Comparison of ENCODE assay signal across 1 cellular context in the genomic region with DNA sequence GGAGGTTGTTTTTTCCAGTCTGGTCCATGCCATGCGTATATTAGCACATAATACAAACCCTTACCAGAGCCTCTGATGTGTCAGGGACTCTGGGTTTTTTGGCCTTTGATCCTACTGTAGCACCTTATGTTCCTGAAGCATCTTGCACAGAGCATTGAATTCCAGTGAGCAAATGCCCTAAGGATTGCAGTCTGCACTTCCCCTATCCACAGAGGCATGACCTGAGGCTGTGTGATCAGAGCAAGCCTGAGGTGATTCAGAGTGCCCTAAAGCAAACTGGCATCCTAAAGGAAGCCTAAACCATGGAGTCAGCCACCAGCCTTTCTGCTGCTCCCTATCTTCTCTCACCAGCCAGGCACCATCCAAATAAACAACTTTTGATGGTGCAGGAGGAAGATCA.
TF ChIP-seq lines count a peak whose summit lies in the region.

No MANE protein-coding gene starts in this region.

TF ChIP-seq in IMR-90, 13 proteins besides CTCF, POLR2A, EP300 and RAD21:
- TF ChIP-seq MAZ (IDR thresholded peaks at IDR 0.05; ENCODE audit: borderline replicate concordance, low read depth, low read length) = no peak
- no peak for TF ChIP-seq CEBPB (IDR thresholded peaks at IDR 0.05; ENCODE audit: low read depth, low read length)
- TF ChIP-seq, protein P1, sequence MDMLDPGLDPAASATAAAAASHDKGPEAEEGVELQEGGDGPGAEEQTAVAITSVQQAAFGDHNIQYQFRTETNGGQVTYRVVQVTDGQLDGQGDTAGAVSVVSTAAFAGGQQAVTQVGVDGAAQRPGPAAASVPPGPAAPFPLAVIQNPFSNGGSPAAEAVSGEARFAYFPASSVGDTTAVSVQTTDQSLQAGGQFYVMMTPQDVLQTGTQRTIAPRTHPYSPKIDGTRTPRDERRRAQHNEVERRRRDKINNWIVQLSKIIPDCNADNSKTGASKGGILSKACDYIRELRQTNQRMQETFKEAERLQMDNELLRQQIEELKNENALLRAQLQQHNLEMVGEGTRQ (IDR thresholded peaks at IDR 0.05; ENCODE audit: low read depth, low read length) = no peak
- TF ChIP-seq SMC3 (IDR thresholded peaks at IDR 0.05; ENCODE audit: low read depth, low read length) = no peak
- no peak for TF ChIP-seq CHD1 (IDR thresholded peaks at IDR 0.05; ENCODE audit: low read depth, low read length)
- no peak for TF ChIP-seq FOS (IDR thresholded peaks at IDR 0.05; ENCODE audit: low read depth, low read length)
- no peak for TF ChIP-seq RFX5 (IDR thresholded peaks at IDR 0.05; ENCODE audit: low read depth, low read length)
- no peak for TF ChIP-seq NFE2L2 (IDR thresholded peaks at IDR 0.05; ENCODE audit: low read depth, low read length)
- no peak for TF ChIP-seq MAFK (IDR thresholded peaks at IDR 0.05; ENCODE audit: low read depth, low read length)
- no peak for TF ChIP-seq RCOR1 (IDR thresholded peaks at IDR 0.05; ENCODE audit: insufficient replicate concordance, low read length)
- TF ChIP-seq, protein P2, sequence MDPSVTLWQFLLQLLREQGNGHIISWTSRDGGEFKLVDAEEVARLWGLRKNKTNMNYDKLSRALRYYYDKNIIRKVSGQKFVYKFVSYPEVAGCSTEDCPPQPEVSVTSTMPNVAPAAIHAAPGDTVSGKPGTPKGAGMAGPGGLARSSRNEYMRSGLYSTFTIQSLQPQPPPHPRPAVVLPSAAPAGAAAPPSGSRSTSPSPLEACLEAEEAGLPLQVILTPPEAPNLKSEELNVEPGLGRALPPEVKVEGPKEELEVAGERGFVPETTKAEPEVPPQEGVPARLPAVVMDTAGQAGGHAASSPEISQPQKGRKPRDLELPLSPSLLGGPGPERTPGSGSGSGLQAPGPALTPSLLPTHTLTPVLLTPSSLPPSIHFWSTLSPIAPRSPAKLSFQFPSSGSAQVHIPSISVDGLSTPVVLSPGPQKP (IDR thresholded peaks at IDR 0.05; ENCODE audit: borderline replicate concordance, low read depth, low read length) = no peak
- no peak for TF ChIP-seq BHLHE40 (IDR thresholded peaks at IDR 0.05; ENCODE audit: low read depth, low read length)
- no peak for TF ChIP-seq MXI1 (IDR thresholded peaks at IDR 0.05; ENCODE audit: borderline replicate concordance, low read depth, low read length)
